Comparison of ENCODE assay signal across 15 cellular contexts in genomic region chr6:149436647-149437046, GRCh38. TPM values are rescaled to one million over a fixed set of nuclear protein-coding genes. Genes with fewer than 3 reads are reported as not detected.
DNase-seq lines count a peak whose midpoint lies in the region; ATAC-seq lines count a peak whose summit lies in the region.
"Had no signal": no experiment of that assay in that cellular context is flagged by ENCODE, and none has a peak within 500 bp of the region (broad histone marks: within the 10 kb centered on the region; RNA-seq: fewer than 3 reads in every experiment).

No MANE protein-coding gene starts in this region.

- no peaks in the 10 kb centered on the region for H3K36me3 Mint-ChIP-seq in activated T-cell treated with anti-CD3 and anti-CD28 coated beads, Interleukin-2, amount 50 U/mL, for 24 hours (ENCODE audit: low read depth)
- H3K36me3 Mint-ChIP-seq: CD8-positive, alpha-beta T cell had no signal

- no peak for DNase-seq in activated T-cell treated with anti-CD3 and anti-CD28 coated beads, Interleukin-2, amount 50 U/mL, for 24 hours
- no peak for DNase-seq in activated T-cell treated with anti-CD3 and anti-CD28 coated beads, Interleukin-2, amount 50 U/mL, for 1 hour
- DNase-seq in posterior vena cava (ENCODE audit: low spot score) (peak; percentile 80), putamen (ENCODE audit: low spot score) (no peak)
- DNase-seq in stimulated activated CD8-positive, alpha-beta memory T cell treated with anti-CD3 and anti-CD28 coated beads, Interleukin-4, amount 100 ng/mL, for 48 hours: peak; percentile 4
- DNase-seq: AML-193; Caco-2; Calu3; CD4-positive, alpha-beta T cell; CD8-positive, alpha-beta T cell; DMS79 treated with DMSO at 0.1 percent for 48 hours; GF-D8 had no signal

- H3K9me3 Mint-ChIP-seq in activated T-cell treated with anti-CD3 and anti-CD28 coated beads, Interleukin-2, amount 50 U/mL, for 24 hours: no peaks in the 10 kb centered on the region
- H3K9me3 Mint-ChIP-seq: CD4-positive, alpha-beta T cell; CD8-positive, alpha-beta T cell had no signal

- ATAC-seq in GM18873 (IDR thresholded peaks at IDR 0.05; ENCODE audit: low FRiP score, unreplicated experiment): no peak
- ATAC-seq: A549; CD8-positive, alpha-beta T cell had no signal

- no peak overlapping the region for H3K4me3 Mint-ChIP-seq in activated T-cell treated with anti-CD3 and anti-CD28 coated beads, Interleukin-2, amount 50 U/mL, for 24 hours
- H3K4me3 Mint-ChIP-seq: B cell; CD4-positive, alpha-beta T cell; CD8-positive, alpha-beta T cell had no signal

- peak overlapping the region; percentile 14 for H3K27ac Mint-ChIP-seq in activated T-cell treated with anti-CD3 and anti-CD28 coated beads, Interleukin-2, amount 50 U/mL, for 24 hours
- H3K27ac Mint-ChIP-seq: B cell; CD4-positive, alpha-beta T cell; CD8-positive, alpha-beta T cell had no signal

- no peaks in the 10 kb centered on the region for H3K27me3 Mint-ChIP-seq in activated T-cell treated with anti-CD3 and anti-CD28 coated beads, Interleukin-2, amount 50 U/mL, for 24 hours
- H3K27me3 Mint-ChIP-seq: B cell; CD4-positive, alpha-beta T cell had no signal

- intact Hi-C loops in posterior vena cava (cut with DNase I): loop anchor here (1.0 to 10.0 kb wide), 2 partner anchors 27 to 862 kb away; no protein-coding TSS in a partner anchor

- peaks cover 21% of the 10 kb centered on the region for H3K4me1 Mint-ChIP-seq in activated T-cell treated with anti-CD3 and anti-CD28 coated beads, Interleukin-2, amount 50 U/mL, for 24 hours (ENCODE audit: low read depth)

RNA-seq across cellular contexts. Expression of gene SUMO4, which starts 36.6 kb away (rescaled TPM):
- total RNA-seq in posterior vena cava: 1 to 10 TPM in 1 of 2 donors, under 1 TPM in 1; 0.88 to 1.8 TPM

RNA-seq across cellular contexts. Expression of gene ZC3H12D, which starts 48.2 kb away (rescaled TPM):
- total RNA-seq in posterior vena cava: 1 to 10 TPM; 1.8 to 2.2 TPM

Comparison
In these comparisons a context has a peak if more than half of its experiments do, and no peak if none do; other contexts are left out.
1. DNase-seq: peak in posterior vena cava (single experiment) and stimulated activated CD8-positive, alpha-beta memory T cell treated with anti-CD3 and anti-CD28 coated beads, Interleukin-4, amount 100 ng/mL, for 48 hours (single experiment); none in activated T-cell treated with anti-CD3 and anti-CD28 coated beads, Interleukin-2, amount 50 U/mL, for 24 hours (single experiment), activated T-cell treated with anti-CD3 and anti-CD28 coated beads, Interleukin-2, amount 50 U/mL, for 1 hour (single experiment) and putamen (single experiment).